ENCODE assay signal across 9 cellular contexts in genomic region chr14:71591929-71592328, GRCh38.
DNase-seq lines count a peak whose midpoint lies in the region; ATAC-seq and TF ChIP-seq lines count a peak whose summit lies in the region.
"Had no signal": no experiment of that assay in that cellular context is flagged by ENCODE, and none has a peak within 500 bp of the region (broad histone marks: within the 10 kb centered on the region; RNA-seq: fewer than 3 reads in every experiment).

No MANE protein-coding gene starts in this region.

- peak overlapping the region; percentile 39; the same call in 1 of the 2 replicates for H2AFZ ChIP-seq in OCI-LY7 (ENCODE audit: low read length)

- peaks cover 60% of the 10 kb centered on the region for H3K4me1 Mint-ChIP-seq in activated T-cell treated with anti-CD3 and anti-CD28 coated beads, Interleukin-2, amount 50 U/mL, for 24 hours (ENCODE audit: low read depth)
- peaks cover 63% of the 10 kb centered on the region for H3K4me1 Mint-ChIP-seq in chondrocyte (ENCODE audit: low read depth)
- H3K4me1 Mint-ChIP-seq in stimulated activated naive B cell treated with anti-CD40 and anti-IgM and Interleukin-4, amounts not matched to agents 10 μg/mL and 1 μg/mL and 100 μg/mL, for 72 hours: peaks cover 19 to 45% of the 10 kb centered on the region in 2 donors

- no peaks in the 10 kb centered on the region for H3K27me3 Mint-ChIP-seq in activated T-cell treated with anti-CD3 and anti-CD28 coated beads, Interleukin-2, amount 50 U/mL, for 24 hours
- H3K27me3 Mint-ChIP-seq in chondrocyte (ENCODE audit: low read depth): no peaks in the 10 kb centered on the region
- no peaks in the 10 kb centered on the region for H3K27me3 Mint-ChIP-seq in stimulated activated naive B cell treated with anti-CD40 and anti-IgM and Interleukin-4, amounts not matched to agents 10 μg/mL and 1 μg/mL and 100 μg/mL, for 72 hours
- H3K27me3 Mint-ChIP-seq: dendritic cell treated with granulocyte-macrophage colony-stimulating factor and Interleukin-4, amounts not matched to agents 40 ng/mL and 50 ng/mL, for 4 days had no signal

- H3K9me2 ChIP-seq in OCI-LY7 (ENCODE audit: insufficient read depth, low read length): no peaks in the 10 kb centered on the region

- H3K27me3 ChIP-seq in adrenal gland (no peaks in the 10 kb centered on the region), ovary (no peaks in the 10 kb centered on the region), heart right ventricle (no peaks in the 10 kb centered on the region)

- POLR2A ChIA-PET in OCI-LY7 (lab: Charles Lee): interaction anchor here (0.7 to 2.6 kb wide), 8 partner anchors 10 to 240 kb away, joined by 3 to 11 read pairs (median 4); no protein-coding TSS in a partner anchor

- TF ChIP-seq POLR2A in adrenal gland (IDR thresholded peaks at IDR 0.05): no peak
- no peak for TF ChIP-seq POLR2A in ovary (IDR thresholded peaks at IDR 0.05)

- no peak for TF ChIP-seq EP300 in ovary (IDR thresholded peaks at IDR 0.05)

- H3K4me3 ChIP-seq in OCI-LY7 (ENCODE audit: low read depth, low read length, poor library complexity, severe bottlenecking) (no peak overlapping the region), adrenal gland (no peak overlapping the region), ovary (no peak overlapping the region), heart right ventricle (no peak overlapping the region)

- H3K9me3 ChIP-seq in OCI-LY7 (ENCODE audit: low read length): no peaks in the 10 kb centered on the region
- H3K9me3 ChIP-seq in adrenal gland (replicated peaks in 1 of 3): no peaks in the 10 kb centered on the region
- no peaks in the 10 kb centered on the region for H3K9me3 ChIP-seq in ovary
- H3K9me3 ChIP-seq in heart right ventricle: no peaks in the 10 kb centered on the region

- intact Hi-C loops in OCI-LY7 (cut with micrococcal nuclease; ENCODE audit: unreplicated experiment): no loop called here
- intact Hi-C loops in adrenal gland (cut with DNase I): no loop called here
- intact Hi-C loops in ovary (cut with DNase I): no loop called here
- intact Hi-C loops in heart right ventricle (cut with DNase I): no loop called here

- peak; percentile 77 for ATAC-seq in stimulated activated naive B cell treated with anti-CD40 and anti-IgM and Interleukin-4, amounts not matched to agents 10 μg/mL and 1 μg/mL and 100 μg/mL, for 72 hours (replicated peaks)
- no peak for ATAC-seq in heart right ventricle

- no peaks in the 10 kb centered on the region for H3K9me3 Mint-ChIP-seq in activated T-cell treated with anti-CD3 and anti-CD28 coated beads, Interleukin-2, amount 50 U/mL, for 24 hours
- no peaks in the 10 kb centered on the region for H3K9me3 Mint-ChIP-seq in chondrocyte (ENCODE audit: low read depth)
- no peaks in the 10 kb centered on the region for H3K9me3 Mint-ChIP-seq in stimulated activated naive B cell treated with anti-CD40 and anti-IgM and Interleukin-4, amounts not matched to agents 10 μg/mL and 1 μg/mL and 100 μg/mL, for 72 hours
- H3K9me3 Mint-ChIP-seq: dendritic cell treated with granulocyte-macrophage colony-stimulating factor and Interleukin-4, amounts not matched to agents 40 ng/mL and 50 ng/mL, for 4 days had no signal

- no peak for TF ChIP-seq CTCF in OCI-LY7 (conservative IDR thresholded peaks at IDR 0.05; ENCODE audit: low read length)
- no peak for TF ChIP-seq CTCF in chondrocyte (IDR thresholded peaks at IDR 0.05)
- no peak for TF ChIP-seq CTCF in adrenal gland (IDR thresholded peaks at IDR 0.05)
- no peak for TF ChIP-seq CTCF in ovary (IDR thresholded peaks at IDR 0.05)
- no peak for TF ChIP-seq CTCF in heart right ventricle (IDR thresholded peaks at IDR 0.05)

- 23 to 34% (median 28%) methylated on average over 1 of the region's 1 CpG for WGBS in adrenal gland, 4 donors
- WGBS in ovary, 3 donors: 31 to 42% (median 40%) methylated on average over 1 of the region's 1 CpG
- 29 to 48% methylated on average over 1 of the region's 1 CpG for WGBS in heart right ventricle, 2 donors

- CTCF ChIA-PET in OCI-LY7 (lab: Charles Lee; ENCODE audit: unreplicated experiment): interaction anchor here (0.6 to 1.4 kb wide), 3 partner anchors 15 to 78 kb away, joined by 3 to 7 read pairs (median 3); no protein-coding TSS in a partner anchor

- H3K4me1 ChIP-seq in OCI-LY7 (ENCODE audit: insufficient read depth, low read length, poor library complexity, severe bottlenecking) (peaks cover 17% of the 10 kb centered on the region), adrenal gland (replicated peaks in 1 of 2) (peaks cover 9 to 27% of the 10 kb centered on the region in 2 donors), ovary (ENCODE audit: insufficient read depth) (no peaks in the 10 kb centered on the region), heart right ventricle (peaks cover 0 to 22% (median 0%) of the 10 kb centered on the region in 9 donors)

- H3K36me3 ChIP-seq in OCI-LY7 (ENCODE audit: insufficient read depth, low read length) (peaks cover 8% of the 10 kb centered on the region; the same call in 1 of the 2 replicates), adrenal gland (replicated peaks in 1 of 2) (no peaks in the 10 kb centered on the region), ovary (no peaks in the 10 kb centered on the region), heart right ventricle (no peaks in the 10 kb centered on the region)

- H3K79me2 ChIP-seq in OCI-LY7 (ENCODE audit: insufficient read depth, low read depth, low read length): peaks cover 4% of the 10 kb centered on the region; the same call in 1 of the 2 replicates

- H3K27ac ChIP-seq in OCI-LY7 (ENCODE audit: low read depth, low read length, poor library complexity, severe bottlenecking) (peak overlapping the region; percentile 41), adrenal gland (no peak overlapping the region), ovary (no peak overlapping the region), heart right ventricle (peak overlapping the region in 1 of 10 donors; percentile 17)

- peak overlapping the region; percentile 51 for H3K4me2 ChIP-seq in OCI-LY7 (ENCODE audit: low read length)

- peaks cover 28% of the 10 kb centered on the region for H3K36me3 Mint-ChIP-seq in activated T-cell treated with anti-CD3 and anti-CD28 coated beads, Interleukin-2, amount 50 U/mL, for 24 hours (ENCODE audit: low read depth)
- H3K36me3 Mint-ChIP-seq in chondrocyte (ENCODE audit: low read depth): peaks cover 8% of the 10 kb centered on the region
- H3K36me3 Mint-ChIP-seq in stimulated activated naive B cell treated with anti-CD40 and anti-IgM and Interleukin-4, amounts not matched to agents 10 μg/mL and 1 μg/mL and 100 μg/mL, for 72 hours: peaks cover 29 to 36% of the 10 kb centered on the region in 2 donors

- H3K4me3 Mint-ChIP-seq in activated T-cell treated with anti-CD3 and anti-CD28 coated beads, Interleukin-2, amount 50 U/mL, for 24 hours: no peak overlapping the region
- peak overlapping the region; percentile 21 for H3K4me3 Mint-ChIP-seq in chondrocyte (ENCODE audit: unreplicated experiment)
- no peak overlapping the region for H3K4me3 Mint-ChIP-seq in stimulated activated naive B cell treated with anti-CD40 and anti-IgM and Interleukin-4, amounts not matched to agents 10 μg/mL and 1 μg/mL and 100 μg/mL, for 72 hours
- H3K4me3 Mint-ChIP-seq: dendritic cell treated with granulocyte-macrophage colony-stimulating factor and Interleukin-4, amounts not matched to agents 40 ng/mL and 50 ng/mL, for 4 days had no signal

- H3K27ac Mint-ChIP-seq in activated T-cell treated with anti-CD3 and anti-CD28 coated beads, Interleukin-2, amount 50 U/mL, for 24 hours: peak overlapping the region; percentile 64
- no peak overlapping the region for H3K27ac Mint-ChIP-seq in chondrocyte (ENCODE audit: unreplicated experiment)
- no peak overlapping the region for H3K27ac Mint-ChIP-seq in stimulated activated naive B cell treated with anti-CD40 and anti-IgM and Interleukin-4, amounts not matched to agents 10 μg/mL and 1 μg/mL and 100 μg/mL, for 72 hours
- H3K27ac Mint-ChIP-seq: dendritic cell treated with granulocyte-macrophage colony-stimulating factor and Interleukin-4, amounts not matched to agents 40 ng/mL and 50 ng/mL, for 4 days had no signal

- no peaks in the 10 kb centered on the region for H4K20me1 ChIP-seq in OCI-LY7 (ENCODE audit: insufficient read depth, low read length)

- no TSS peak for BruUV-seq in OCI-LY7 (replicated peaks; lab: Mats Ljungman, UMichigan)

- DNase-seq in activated T-cell treated with anti-CD3 and anti-CD28 coated beads, Interleukin-2, amount 50 U/mL, for 24 hours: no peak
- no peak for DNase-seq in activated T-cell treated with anti-CD3 and anti-CD28 coated beads, Interleukin-2, amount 50 U/mL, for 1 hour
- DNase-seq in OCI-LY7 (ENCODE audit: low spot score) (peak; percentile 59), chondrocyte (ENCODE audit: low spot score) (no peak), adrenal gland (no peak), ovary (no peak), heart right ventricle (no peak)
- no peak for DNase-seq in stimulated activated naive B cell treated with anti-CD40 and anti-IgM and Interleukin-4, amounts not matched to agents 10 μg/mL and 1 μg/mL and 100 μg/mL, for 72 hours

Comparison
In these comparisons a context has a peak if more than half of its experiments do, and no peak if none do; other contexts are left out.
1. ATAC-seq: peak in stimulated activated naive B cell treated with anti-CD40 and anti-IgM and Interleukin-4, amounts not matched to agents 10 μg/mL and 1 μg/mL and 100 μg/mL, for 72 hours (2 of 2); none in heart right ventricle (0 of 8).